Comparison of ENCODE assay signal across 21 cellular contexts in the genomic region with DNA sequence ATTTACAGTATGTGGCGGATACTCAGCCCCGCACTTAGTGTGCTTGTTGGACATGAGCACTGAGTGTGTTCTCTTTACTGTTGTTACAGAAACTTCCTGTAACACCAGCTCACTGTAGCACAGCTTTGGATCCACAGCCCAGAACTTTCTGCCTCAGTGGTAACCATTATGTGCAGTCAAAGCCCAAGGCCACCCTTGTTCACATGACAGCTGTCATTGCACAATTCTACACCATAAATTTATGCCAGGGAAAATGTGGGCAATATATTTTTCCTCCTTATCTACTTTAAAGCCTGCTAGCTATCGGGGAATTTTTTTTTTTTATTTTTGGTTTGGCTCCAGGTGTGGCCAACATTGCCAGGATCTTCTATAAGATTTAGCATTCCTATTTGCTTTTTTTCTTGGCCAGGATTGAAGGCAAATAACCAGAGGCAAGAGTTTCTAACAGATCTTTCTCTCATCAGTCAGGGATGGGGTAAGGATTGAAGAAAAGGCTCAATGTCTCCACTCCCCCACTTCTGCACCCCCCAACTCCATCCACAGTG.
"Had no signal": no experiment of that assay in that cellular context is flagged by ENCODE, and none has a peak within 500 bp of the region (broad histone marks: within the 10 kb centered on the region; RNA-seq: fewer than 3 reads in every experiment).

No MANE protein-coding gene starts in this region.

- H3K27me3 ChIP-seq: dorsolateral prefrontal cortex, gastrocnemius medialis, right atrium auricular region, sigmoid colon, spleen, tibial nerve, upper lobe of right lung, uterus had no signal

- DNase-seq: dorsolateral prefrontal cortex; effector CD4-positive, alpha-beta T cell; foreskin fibroblast; gastrocnemius medialis; head of caudate nucleus; naive B cell; sigmoid colon; spleen; stimulated activated CD4-positive, alpha-beta T cell treated with anti-CD3 and anti-CD28 coated beads, Interleukin-4, amount 100 ng/mL, for 4 hours; stimulated activated naive CD8-positive, alpha-beta T cell treated with anti-CD3 and anti-CD28 coated beads, Interleukin-15, Interleukin-2, amounts not matched to agents 100 U/mL and 50 U/mL, for 24 hours; upper lobe of right lung; uterus had no signal

- FAIRE-seq: keratinocyte had no signal

- H3K9me3 ChIP-seq: gastrocnemius medialis, prostate gland, right atrium auricular region, thoracic aorta, tibial nerve, upper lobe of right lung, uterus had no signal

- H3K27ac ChIP-seq: dorsolateral prefrontal cortex, gastrocnemius medialis, prostate gland, right atrium auricular region, sigmoid colon, spleen, thoracic aorta, tibial nerve, upper lobe of right lung, uterus had no signal

- ATAC-seq: gastrocnemius medialis; left lobe of liver; natural killer cell treated with Interleukin-12 subunit alpha and Interleukin-12 subunit beta and Interleukin-15 and Interleukin-18, amount 100 ng/mL, for 72 hours; stimulated activated memory B cell treated with anti-CD40 and anti-IgM and Interleukin-4, amounts not matched to agents 10 μg/mL and 1 μg/mL and 100 μg/mL, for 72 hours; stimulated activated naive CD8-positive, alpha-beta T cell treated with anti-CD3 and anti-CD28 coated beads, Interleukin-15, Interleukin-2, amounts not matched to agents 100 U/mL and 50 U/mL, for 24 hours; upper lobe of right lung had no signal

- H3K36me3 ChIP-seq: gastrocnemius medialis, prostate gland, right atrium auricular region, sigmoid colon, spleen, thoracic aorta, tibial nerve, upper lobe of right lung, uterus had no signal

- H3K4me3 ChIP-seq: dorsolateral prefrontal cortex, gastrocnemius medialis, lung, prostate gland, right atrium auricular region, sigmoid colon, spleen, thoracic aorta, tibial nerve, upper lobe of right lung, uterus had no signal

- H3K4me1 ChIP-seq: gastrocnemius medialis, prostate gland, right atrium auricular region, spleen, upper lobe of right lung, uterus had no signal
